12 cellular contexts compared by ENCODE assay signal in genomic region chr1:223727541-223727940, GRCh38. TPM values are rescaled to one million over a fixed set of nuclear protein-coding genes. Genes with fewer than 3 reads are reported as not detected.
A peak's percentile ranks its signal among the peaks of the same experiment; 100 is the strongest.
DNase-seq lines count a peak whose midpoint lies in the region; ATAC-seq and TF ChIP-seq lines count a peak whose summit lies in the region.
"Had no signal": no experiment of that assay in that cellular context is flagged by ENCODE, and none has a peak within 500 bp of the region (broad histone marks: within the 10 kb centered on the region; RNA-seq: fewer than 3 reads in every experiment).

No MANE protein-coding gene starts in this region.

- ATAC-seq in foreskin keratinocyte, result no peak

- H3K36me3 ChIP-seq in CD8-positive, alpha-beta memory T cell (ENCODE audit: insufficient read depth, low read length), result peaks cover 22% of the 10 kb centered on the region
- peaks cover 0 to 11% (median 0%) of the 10 kb centered on the region in 4 donors for H3K36me3 ChIP-seq in sigmoid colon

- H3K27ac ChIP-seq in CD8-positive, alpha-beta memory T cell (ENCODE audit: low read depth, low read length), result peak overlapping the region; percentile 64
- peak overlapping the region; percentile 64 to 77 (median 72) for H3K27ac ChIP-seq in sigmoid colon
- no peak overlapping the region for H3K27ac ChIP-seq in foreskin keratinocyte

- peaks cover 5 to 75% (median 20%) of the 10 kb centered on the region in 3 donors for H3K36me3 Mint-ChIP-seq in CD8-positive, alpha-beta memory T cell
- H3K36me3 Mint-ChIP-seq in activated CD4-positive, alpha-beta memory T cell treated with anti-CD3 and anti-CD28 coated beads for 36 hours, result peaks cover 15% of the 10 kb centered on the region

- no peak for TF ChIP-seq EP300 in sigmoid colon (IDR thresholded peaks at IDR 0.05)

- no peaks in the 10 kb centered on the region for H3K9me3 Mint-ChIP-seq in CD8-positive, alpha-beta memory T cell
- H3K9me3 Mint-ChIP-seq in activated CD4-positive, alpha-beta memory T cell treated with anti-CD3 and anti-CD28 coated beads for 36 hours, result no peaks in the 10 kb centered on the region

- H3K4me1 Mint-ChIP-seq in CD8-positive, alpha-beta memory T cell, result peaks cover 77 to 96% (median 91%) of the 10 kb centered on the region in 3 donors
- H3K4me1 Mint-ChIP-seq in activated CD4-positive, alpha-beta memory T cell treated with anti-CD3 and anti-CD28 coated beads for 36 hours (ENCODE audit: low read depth), result peaks cover 78% of the 10 kb centered on the region

- H3K4me3 ChIP-seq in CD8-positive, alpha-beta memory T cell (ENCODE audit: low read length), result no peak overlapping the region
- no peak overlapping the region for H3K4me3 ChIP-seq in sigmoid colon
- H3K4me3 ChIP-seq: testis had no signal

- no peaks in the 10 kb centered on the region for H3K9me3 ChIP-seq in CD8-positive, alpha-beta memory T cell (ENCODE audit: low read length)
- H3K9me3 ChIP-seq in sigmoid colon, result no peaks in the 10 kb centered on the region
- H3K9me3 ChIP-seq: testis had no signal

- H3K4me3 Mint-ChIP-seq in CD8-positive, alpha-beta memory T cell, result peak overlapping the region in 4 of 7 donors; percentile 78 to 85 (median 84)
- H3K4me3 Mint-ChIP-seq in activated CD4-positive, alpha-beta memory T cell treated with anti-CD3 and anti-CD28 coated beads for 36 hours, result no peak overlapping the region

- no peak for TF ChIP-seq POLR2A in sigmoid colon (IDR thresholded peaks at IDR 0.05)

- POLR2A ChIA-PET in CD8-positive, alpha-beta memory T cell (lab: Charles Lee), result interaction anchor here (1.3 to 2.1 kb wide), 2 partner anchors 16 to 21 kb away, joined by 7 to 8 read pairs; partner anchors contain the start of gene CAPN2
- POLR2A ChIA-PET in activated CD4-positive, alpha-beta memory T cell treated with anti-CD3 and anti-CD28 coated beads for 36 hours (lab: Charles Lee), result interaction anchor here (1.1 to 1.7 kb wide), 2 partner anchors 11 to 26 kb away, joined by 4 to 5 read pairs; no protein-coding TSS in a partner anchor

- H3K27me3 Mint-ChIP-seq in CD8-positive, alpha-beta memory T cell, result no peaks in the 10 kb centered on the region
- no peaks in the 10 kb centered on the region for H3K27me3 Mint-ChIP-seq in activated CD4-positive, alpha-beta memory T cell treated with anti-CD3 and anti-CD28 coated beads for 36 hours

- CTCF ChIA-PET in CD8-positive, alpha-beta memory T cell (lab: Charles Lee), result interaction anchor here (1.2 to 3.3 kb wide), 4 partner anchors 17 to 32 kb away, joined by 4 to 37 read pairs (median 9); no protein-coding TSS in a partner anchor
- CTCF ChIA-PET in activated CD4-positive, alpha-beta memory T cell treated with anti-CD3 and anti-CD28 coated beads for 36 hours (lab: Charles Lee), result interaction anchor here (1.3 to 4.5 kb wide), 3 partner anchors 21 to 31 kb away, joined by 4 to 46 read pairs (median 8); no protein-coding TSS in a partner anchor

- WGBS in sigmoid colon, 2 donors, result 90% methylated on average over 4 of the region's 4 CpGs

- H3K27me3 ChIP-seq in CD8-positive, alpha-beta memory T cell (ENCODE audit: insufficient read depth, low read length, poor library complexity, severe bottlenecking), result no peaks in the 10 kb centered on the region
- H3K27me3 ChIP-seq in sigmoid colon (no peaks in the 10 kb centered on the region), foreskin keratinocyte (no peaks in the 10 kb centered on the region)
- H3K27me3 ChIP-seq: testis had no signal

- intact Hi-C loops in activated CD4-positive, alpha-beta memory T cell treated with anti-CD3 and anti-CD28 coated beads for 36 hours (cut with micrococcal nuclease), result loop anchor here (2.0 kb wide), 1 partner anchor 25 kb away; no protein-coding TSS in a partner anchor
- intact Hi-C loops in sigmoid colon (cut with DNase I), result no loop called here

- H3K4me1 ChIP-seq in CD8-positive, alpha-beta memory T cell (ENCODE audit: insufficient read depth, low read length), result peaks cover 41% of the 10 kb centered on the region
- H3K4me1 ChIP-seq in sigmoid colon (peaks cover 0 to 48% (median 40%) of the 10 kb centered on the region in 4 donors), foreskin keratinocyte (peaks cover 29% of the 10 kb centered on the region)

- no peak for DNase-seq in CD8-positive, alpha-beta memory T cell
- DNase-seq in activated CD4-positive, alpha-beta memory T cell treated with anti-CD3 and anti-CD28 coated beads for 36 hours, result no peak
- peak; percentile 48 for DNase-seq in fibroblast of gingiva (ENCODE audit: low read depth)
- DNase-seq in sigmoid colon, result no peak
- DNase-seq in amygdala (lab: John Stamatoyannopoulos, UW), result no peak
- DNase-seq in NCI-H1092 treated with DMSO at 0.1 percent for 48 hours (lab: John Stamatoyannopoulos, UW), result no peak
- DNase-seq in NCI-H1417 (lab: John Stamatoyannopoulos, UW), result no peak
- no peak for DNase-seq in foreskin keratinocyte
- DNase-seq: DMS 273 treated with DMSO at 0.1 percent for 48 hours, left colon, NCI-H1694, testis had no signal

- TF ChIP-seq CTCF in sigmoid colon (IDR thresholded peaks at IDR 0.05) (no peak), foreskin keratinocyte (conservative IDR thresholded peaks at IDR 0.05) (no peak)

- H3K27ac Mint-ChIP-seq in CD8-positive, alpha-beta memory T cell, result peak overlapping the region in 7 of 8 donors; percentile 56 to 100 (median 97)
- peak overlapping the region; percentile 71 for H3K27ac Mint-ChIP-seq in activated CD4-positive, alpha-beta memory T cell treated with anti-CD3 and anti-CD28 coated beads for 36 hours

RNA-seq across cellular contexts. Expression of gene CAPN2, which starts 15.2 kb away (rescaled TPM):
- 10 to 100 TPM; 79.8 to 82.9 TPM for total RNA-seq in CD8-positive, alpha-beta memory T cell
- polyA plus RNA-seq in CD8-positive, alpha-beta memory T cell, result 252 TPM
- 10 to 100 TPM; 61.2 to 64.5 TPM for total RNA-seq in activated CD4-positive, alpha-beta memory T cell treated with anti-CD3 and anti-CD28 coated beads for 36 hours
- total RNA-seq in sigmoid colon, result 100 to 1,000 TPM in 1 of 4 donors, 10 to 100 TPM in 3; 67.3 to 154 (median 73.6) TPM
- 100 to 1,000 TPM; 135 to 266 (median 158) TPM for polyA plus RNA-seq in sigmoid colon
- 530 and 551 TPM in 2 replicates for total RNA-seq in foreskin keratinocyte
- polyA plus RNA-seq in foreskin keratinocyte, result 278 and 298 TPM in 2 replicates
